Comparison of ENCODE assay signal across 9 cellular contexts in the genomic region with DNA sequence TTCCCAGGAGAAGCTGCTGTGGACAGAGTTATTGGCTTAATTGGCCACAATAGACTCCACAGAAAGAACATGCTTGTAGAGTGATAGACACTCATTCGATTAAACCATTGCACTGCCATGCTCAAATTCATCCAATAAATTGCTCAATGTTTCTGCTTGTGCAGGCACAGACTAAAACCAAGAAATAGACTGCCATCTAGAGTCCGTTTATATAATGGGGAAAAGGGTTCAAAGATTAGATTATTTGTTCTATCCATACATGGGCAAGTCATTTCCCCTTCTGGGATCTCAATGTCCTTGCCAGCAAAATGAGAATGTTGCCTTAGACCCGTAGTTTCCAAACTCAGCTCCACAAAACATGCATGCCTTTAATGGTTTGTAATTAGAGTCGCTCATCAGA. TPM values are rescaled to one million over a fixed set of nuclear protein-coding genes. Genes with fewer than 3 reads are reported as not detected.
DNase-seq lines count a peak whose midpoint lies in the region; ATAC-seq, FAIRE-seq and TF ChIP-seq lines count a peak whose summit lies in the region.
"Had no signal": no experiment of that assay in that cellular context is flagged by ENCODE, and none has a peak within 500 bp of the region (broad histone marks: within the 10 kb centered on the region; RNA-seq: fewer than 3 reads in every experiment).

No MANE protein-coding gene starts in this region.

- H3K4me1 Mint-ChIP-seq in effector memory CD8-positive, alpha-beta T cell (ENCODE audit: low read depth in 2 of 2) = peaks cover 6 to 11% of the 10 kb centered on the region in 2 donors

- peaks cover 27% of the 10 kb centered on the region for H3K4me1 ChIP-seq in HepG2 (ENCODE audit: insufficient read depth, low read length)

- no peaks in the 10 kb centered on the region for H3K27me3 Mint-ChIP-seq in effector memory CD8-positive, alpha-beta T cell

- ATAC-seq in HepG2 = peak; percentile 63
- no peak for ATAC-seq in effector memory CD8-positive, alpha-beta T cell (replicated peaks)
- no peak for ATAC-seq in GM19023 (IDR thresholded peaks at IDR 0.05; ENCODE audit: unreplicated experiment)

- H2AFZ ChIP-seq in HepG2 (ENCODE audit: low read length) = no peak overlapping the region

- no peak overlapping the region for H3K27ac Mint-ChIP-seq in effector memory CD8-positive, alpha-beta T cell

- BruUV-seq in HepG2 (replicated peaks; lab: Mats Ljungman, UMichigan) = no TSS peak

- no peak for TF ChIP-seq RAD21 in HepG2 (CRISPR knock-in tag; IDR thresholded peaks at IDR 0.05)

- TF ChIP-seq EP300 in HepG2 (IDR thresholded peaks at IDR 0.05; ENCODE audit: low read depth in 2 of 2, low read length in 2 of 2) = no peak
- no peak for TF ChIP-seq EP300 in HepG2 (CRISPR knock-in tag; IDR thresholded peaks at IDR 0.05; ENCODE audit: borderline replicate concordance)

- WGBS in HepG2 (ENCODE audit: low lambda C conversion rate) = 0% methylated on average over 3 of the region's 4 CpGs

- intact Hi-C loops in HepG2 (cut with micrococcal nuclease; ENCODE audit: unreplicated experiment) = no loop called here

- H3K4me2 ChIP-seq in HepG2 (ENCODE audit: low read depth, low read length) = peak overlapping the region; percentile 45

- no peaks in the 10 kb centered on the region for H3K36me3 ChIP-seq in HepG2 (replicated peaks in 1 of 2; ENCODE audit: control insufficient read depth in 1 of 2, insufficient read depth in 2 of 2, low read length in 2 of 2)
- H3K36me3 ChIP-seq: BLaER1 treated with 17β-estradiol and CSF1 and Interleukin-3, amounts not matched to agents 10 nM and 100 nM had no signal

- H3K4me3 Mint-ChIP-seq in effector memory CD8-positive, alpha-beta T cell = no peak overlapping the region

- in situ Hi-C loops in astrocyte of the cerebellum (cut with HindIII; ENCODE audit: low sequenced_read_pairs) = no loop called here
- in situ Hi-C loops in HepG2 (cut with HindIII; ENCODE audit: extremely low pct_ligation_motif_present, low pct_unique_long_range_greater_than_20kb) = no loop called here

- no peaks in the 10 kb centered on the region for H3K9me3 ChIP-seq in HepG2 (ENCODE audit: low read length)
- H3K9me3 ChIP-seq: BLaER1 treated with 17β-estradiol and CSF1 and Interleukin-3, amounts not matched to agents 10 nM and 100 nM had no signal

- no peaks in the 10 kb centered on the region for H3K9me3 Mint-ChIP-seq in effector memory CD8-positive, alpha-beta T cell

- H3K79me2 ChIP-seq in HepG2 (ENCODE audit: insufficient read depth, low read length) = no peaks in the 10 kb centered on the region

- no peaks in the 10 kb centered on the region for H3K36me3 Mint-ChIP-seq in effector memory CD8-positive, alpha-beta T cell (ENCODE audit: insufficient read depth)

- H3K9ac ChIP-seq in HepG2 (ENCODE audit: insufficient read depth, low read depth, low read length) = no peak overlapping the region
- H3K9ac ChIP-seq: BLaER1 treated with 17β-estradiol and CSF1 and Interleukin-3, amounts not matched to agents 10 nM and 100 nM had no signal

- no peaks in the 10 kb centered on the region for H4K20me1 ChIP-seq in HepG2 (ENCODE audit: insufficient read depth, low read length)

- POLR2A ChIA-PET in HepG2 (lab: Yijun Ruan, JAX) = no interaction called here

- peak; percentile 93 for FAIRE-seq in HepG2 (lab: Jason Lieb, UNC)

- no peak overlapping the region for H3K27ac ChIP-seq in HepG2 (ENCODE audit: extremely low read length, insufficient read depth, low read length)
- H3K27ac ChIP-seq: BLaER1 treated with 17β-estradiol and CSF1 and Interleukin-3, amounts not matched to agents 10 nM and 100 nM had no signal

- no peaks in the 10 kb centered on the region for H3K27me3 ChIP-seq in HepG2 (ENCODE audit: control insufficient read depth in 1 of 2, insufficient read depth in 2 of 2, low read length in 2 of 2)

- DNase-seq in NCI-H2029 treated with DMSO at 0.1 percent for 48 hours (lab: John Stamatoyannopoulos, UW) = peak; percentile 26
- DNase-seq in NCI-H2029 (lab: John Stamatoyannopoulos, UW) = no peak
- DNase-seq in NCI-H1694 treated with DMSO at 0.1 percent for 48 hours (lab: John Stamatoyannopoulos, UW) = peak; percentile 81
- peak; percentile 18 for DNase-seq in astrocyte of the cerebellum (ENCODE audit: low read depth)
- peak; percentile 44 for DNase-seq in HepG2 (ENCODE audit: low spot score)
- DNase-seq in effector memory CD8-positive, alpha-beta T cell = no peak
- no peak for DNase-seq in activated CD4-positive, alpha-beta T cell treated with anti-CD3 and anti-CD28 coated beads for 48 hours

- TF ChIP-seq CTCF in astrocyte of the cerebellum (IDR thresholded peaks at IDR 0.05; ENCODE audit: low read depth, low read length, missing control alignments) = peak; percentile 37
- TF ChIP-seq CTCF in HepG2 (CRISPR knock-in tag; IDR thresholded peaks at IDR 0.05) = peak; percentile 57

- no peak overlapping the region for H3K4me3 ChIP-seq in astrocyte of the cerebellum (ENCODE audit: low read depth, low read length)
- no peak overlapping the region for H3K4me3 ChIP-seq in HepG2 (replicated peaks in 1 of 3; ENCODE audit: insufficient read depth in 1 of 3, low read depth in 2 of 3, low read length in 3 of 3)
- H3K4me3 ChIP-seq: BLaER1 treated with 17β-estradiol and CSF1 and Interleukin-3, amounts not matched to agents 10 nM and 100 nM had no signal

- CTCF ChIA-PET in HepG2 (lab: Yijun Ruan, JAX; ENCODE audit: low intra/inter-chr PET ratio, low total read pairs) = interaction anchor here (0.7 kb wide), 1 partner anchor 34 kb away, joined by 3 read pairs; no protein-coding TSS in a partner anchor

- TF ChIP-seq POLR2A in HepG2 (IDR thresholded peaks at IDR 0.05; ENCODE audit: insufficient read depth in 1 of 2, low read depth in 2 of 2, low read length in 2 of 2) = no peak

RNA-seq across cellular contexts. Expression of gene SMIM10, which starts 8.7 kb away (rescaled TPM):
- not detected in 2 replicates for total RNA-seq in HepG2 (2016; rRNA removed; fragmentation: Illumina TruSeq; extraction: Trizol)
- total RNA-seq in HepG2 (2016; cell fraction: cytosol; rRNA removed; fragmentation: Illumina TruSeq; extraction: Trizol; ENCODE audit: low read depth) = not detected in 2 replicates
- not detected in 2 replicates for total RNA-seq in HepG2 (2016; cell fraction: insoluble cytoplasmic fraction; rRNA removed; fragmentation: Illumina TruSeq; extraction: Trizol)
- total RNA-seq in HepG2 (2016; cell fraction: membrane; rRNA removed; fragmentation: Illumina TruSeq; extraction: Trizol) = not detected in 2 replicates
- not detected in 2 replicates for total RNA-seq in HepG2 (2016; cell fraction: nucleus; rRNA removed; fragmentation: Illumina TruSeq; extraction: Trizol)
- not detected in 2 replicates for polyA plus RNA-seq in HepG2 (2011; rRNA removed)
- polyA plus RNA-seq in HepG2 (2011; cell fraction: cytosol; rRNA removed) = not detected in 2 replicates
- not detected in 2 replicates for polyA plus RNA-seq in HepG2 (2011; cell fraction: nucleus; rRNA removed)
- not detected in 2 replicates for polyA plus RNA-seq in HepG2 (2012)
- polyA plus RNA-seq in HepG2 (2016; cell fraction: cytosol; fragmentation: Illumina TruSeq; extraction: Trizol; ENCODE audit: low read depth) = not detected in 2 replicates
- not detected in 2 replicates for polyA plus RNA-seq in HepG2 (2016; cell fraction: insoluble cytoplasmic fraction; fragmentation: Illumina TruSeq; extraction: Trizol; ENCODE audit: low read depth)
- polyA plus RNA-seq in HepG2 (2016; cell fraction: membrane; fragmentation: Illumina TruSeq; extraction: Trizol; ENCODE audit: low read depth) = not detected in 2 replicates
- polyA plus RNA-seq in HepG2 (2016; cell fraction: nucleus; fragmentation: Illumina TruSeq; extraction: Trizol; ENCODE audit: insufficient read depth, low read depth) = not detected in 2 replicates
- polyA minus RNA-seq in HepG2 (2011; rRNA and poly(A)+ RNA removed; ENCODE audit: low replicate concordance) = 21.0 TPM in 1 of 2 replicates, not detected in the other
- not detected in 2 replicates for polyA minus RNA-seq in HepG2 (2011; cell fraction: cytosol; rRNA and poly(A)+ RNA removed)
- polyA minus RNA-seq in HepG2 (2011; cell fraction: nucleus; rRNA and poly(A)+ RNA removed) = not detected in 2 replicates

RNA-seq across cellular contexts. Expression of gene RTL8B, which starts 22.9 kb away (rescaled TPM):
- total RNA-seq in HepG2 (2016; rRNA removed; fragmentation: Illumina TruSeq; extraction: Trizol) = not detected in 2 replicates
- total RNA-seq in HepG2 (2016; cell fraction: cytosol; rRNA removed; fragmentation: Illumina TruSeq; extraction: Trizol; ENCODE audit: low read depth) = not detected in 2 replicates
- not detected in 2 replicates for total RNA-seq in HepG2 (2016; cell fraction: insoluble cytoplasmic fraction; rRNA removed; fragmentation: Illumina TruSeq; extraction: Trizol)
- total RNA-seq in HepG2 (2016; cell fraction: membrane; rRNA removed; fragmentation: Illumina TruSeq; extraction: Trizol) = not detected in 2 replicates
- total RNA-seq in HepG2 (2016; cell fraction: nucleus; rRNA removed; fragmentation: Illumina TruSeq; extraction: Trizol) = not detected in 2 replicates
- 0.04 TPM in 1 of 2 replicates, not detected in the other for polyA plus RNA-seq in HepG2 (2011; rRNA removed)
- polyA plus RNA-seq in HepG2 (2011; cell fraction: cytosol; rRNA removed) = not detected in 2 replicates
- polyA plus RNA-seq in HepG2 (2011; cell fraction: nucleus; rRNA removed) = not detected in 2 replicates
- not detected in 2 replicates for polyA plus RNA-seq in HepG2 (2012)
- polyA plus RNA-seq in HepG2 (2016; cell fraction: cytosol; fragmentation: Illumina TruSeq; extraction: Trizol; ENCODE audit: low read depth) = not detected in 2 replicates
- polyA plus RNA-seq in HepG2 (2016; cell fraction: insoluble cytoplasmic fraction; fragmentation: Illumina TruSeq; extraction: Trizol; ENCODE audit: low read depth) = not detected in 2 replicates
- not detected in 2 replicates for polyA plus RNA-seq in HepG2 (2016; cell fraction: membrane; fragmentation: Illumina TruSeq; extraction: Trizol; ENCODE audit: low read depth)
- not detected in 2 replicates for polyA plus RNA-seq in HepG2 (2016; cell fraction: nucleus; fragmentation: Illumina TruSeq; extraction: Trizol; ENCODE audit: insufficient read depth, low read depth)
- 0.07 TPM in 1 of 2 replicates, not detected in the other for polyA minus RNA-seq in HepG2 (2011; rRNA and poly(A)+ RNA removed; ENCODE audit: low replicate concordance)
- not detected in 2 replicates for polyA minus RNA-seq in HepG2 (2011; cell fraction: cytosol; rRNA and poly(A)+ RNA removed)
- polyA minus RNA-seq in HepG2 (2011; cell fraction: nucleus; rRNA and poly(A)+ RNA removed) = not detected in 2 replicates

RNA-seq across cellular contexts. Expression of gene RTL8C, which starts 32.7 kb away (rescaled TPM):
- 7.6 and 8.1 TPM in 2 replicates for total RNA-seq in HepG2 (2016; rRNA removed; fragmentation: Illumina TruSeq; extraction: Trizol)
- 0.81 and 0.88 TPM in 2 replicates for total RNA-seq in HepG2 (2016; cell fraction: cytosol; rRNA removed; fragmentation: Illumina TruSeq; extraction: Trizol; ENCODE audit: low read depth)
- 7.0 and 10.0 TPM in 2 replicates for total RNA-seq in HepG2 (2016; cell fraction: insoluble cytoplasmic fraction; rRNA removed; fragmentation: Illumina TruSeq; extraction: Trizol)
- 3.2 and 3.8 TPM in 2 replicates for total RNA-seq in HepG2 (2016; cell fraction: membrane; rRNA removed; fragmentation: Illumina TruSeq; extraction: Trizol)
- total RNA-seq in HepG2 (2016; cell fraction: nucleus; rRNA removed; fragmentation: Illumina TruSeq; extraction: Trizol) = 4.9 and 5.4 TPM in 2 replicates
- 17.0 and 17.9 TPM in 2 replicates for polyA plus RNA-seq in HepG2 (2011; rRNA removed)
- 16.8 and 21.1 TPM in 2 replicates for polyA plus RNA-seq in HepG2 (2011; cell fraction: cytosol; rRNA removed)
- 26.5 and 35.7 TPM in 2 replicates for polyA plus RNA-seq in HepG2 (2011; cell fraction: nucleus; rRNA removed)
- polyA plus RNA-seq in HepG2 (2012) = 22.6 and 28.2 TPM in 2 replicates
- polyA plus RNA-seq in HepG2 (2016; cell fraction: cytosol; fragmentation: Illumina TruSeq; extraction: Trizol; ENCODE audit: low read depth) = 4.0 and 4.5 TPM in 2 replicates
- polyA plus RNA-seq in HepG2 (2016; cell fraction: insoluble cytoplasmic fraction; fragmentation: Illumina TruSeq; extraction: Trizol; ENCODE audit: low read depth) = 16.5 and 20.9 TPM in 2 replicates
- 10.3 and 10.7 TPM in 2 replicates for polyA plus RNA-seq in HepG2 (2016; cell fraction: membrane; fragmentation: Illumina TruSeq; extraction: Trizol; ENCODE audit: low read depth)
- 21.1 and 22.6 TPM in 2 replicates for polyA plus RNA-seq in HepG2 (2016; cell fraction: nucleus; fragmentation: Illumina TruSeq; extraction: Trizol; ENCODE audit: insufficient read depth, low read depth)
- 25.9 and 38.0 TPM in 2 replicates for polyA minus RNA-seq in HepG2 (2011; rRNA and poly(A)+ RNA removed; ENCODE audit: low replicate concordance)
- 10.9 and 12.3 TPM in 2 replicates for polyA minus RNA-seq in HepG2 (2011; cell fraction: cytosol; rRNA and poly(A)+ RNA removed)
- 8.1 and 9.4 TPM in 2 replicates for polyA minus RNA-seq in HepG2 (2011; cell fraction: nucleus; rRNA and poly(A)+ RNA removed)

RNA-seq across cellular contexts. Expression of gene RTL8A, which starts 52.5 kb away (rescaled TPM):
- not detected in 2 replicates for total RNA-seq in HepG2 (2016; rRNA removed; fragmentation: Illumina TruSeq; extraction: Trizol)
- not detected in 2 replicates for total RNA-seq in HepG2 (2016; cell fraction: cytosol; rRNA removed; fragmentation: Illumina TruSeq; extraction: Trizol; ENCODE audit: low read depth)
- total RNA-seq in HepG2 (2016; cell fraction: insoluble cytoplasmic fraction; rRNA removed; fragmentation: Illumina TruSeq; extraction: Trizol) = not detected in 2 replicates
- total RNA-seq in HepG2 (2016; cell fraction: membrane; rRNA removed; fragmentation: Illumina TruSeq; extraction: Trizol) = not detected in 2 replicates
- not detected in 2 replicates for total RNA-seq in HepG2 (2016; cell fraction: nucleus; rRNA removed; fragmentation: Illumina TruSeq; extraction: Trizol)
- polyA plus RNA-seq in HepG2 (2011; rRNA removed) = not detected in 2 replicates
- polyA plus RNA-seq in HepG2 (2011; cell fraction: cytosol; rRNA removed) = not detected in 2 replicates
- polyA plus RNA-seq in HepG2 (2011; cell fraction: nucleus; rRNA removed) = not detected in 2 replicates
- polyA plus RNA-seq in HepG2 (2012) = not detected in 2 replicates
- not detected in 2 replicates for polyA plus RNA-seq in HepG2 (2016; cell fraction: cytosol; fragmentation: Illumina TruSeq; extraction: Trizol; ENCODE audit: low read depth)
- not detected in 2 replicates for polyA plus RNA-seq in HepG2 (2016; cell fraction: insoluble cytoplasmic fraction; fragmentation: Illumina TruSeq; extraction: Trizol; ENCODE audit: low read depth)
- not detected in 2 replicates for polyA plus RNA-seq in HepG2 (2016; cell fraction: membrane; fragmentation: Illumina TruSeq; extraction: Trizol; ENCODE audit: low read depth)
- polyA plus RNA-seq in HepG2 (2016; cell fraction: nucleus; fragmentation: Illumina TruSeq; extraction: Trizol; ENCODE audit: insufficient read depth, low read depth) = not detected in 2 replicates
- 60.4 TPM in 1 of 2 replicates, not detected in the other for polyA minus RNA-seq in HepG2 (2011; rRNA and poly(A)+ RNA removed; ENCODE audit: low replicate concordance)
- 0.88 TPM in 1 of 2 replicates, not detected in the other for polyA minus RNA-seq in HepG2 (2011; cell fraction: cytosol; rRNA and poly(A)+ RNA removed)
- not detected in 2 replicates for polyA minus RNA-seq in HepG2 (2011; cell fraction: nucleus; rRNA and poly(A)+ RNA removed)

Comparison
In these comparisons a context has a peak if more than half of its experiments do, and no peak if none do; other contexts are left out.
1. DNase-seq: peak in NCI-H2029 treated with DMSO at 0.1 percent for 48 hours (single experiment), NCI-H1694 treated with DMSO at 0.1 percent for 48 hours (single experiment), astrocyte of the cerebellum (single experiment) and HepG2 (single experiment); none in NCI-H2029 (single experiment), effector memory CD8-positive, alpha-beta T cell (0 of 3) and activated CD4-positive, alpha-beta T cell treated with anti-CD3 and anti-CD28 coated beads for 48 hours (single experiment).